Comparison of ENCODE assay signal across 10 cellular contexts in the genomic region with DNA sequence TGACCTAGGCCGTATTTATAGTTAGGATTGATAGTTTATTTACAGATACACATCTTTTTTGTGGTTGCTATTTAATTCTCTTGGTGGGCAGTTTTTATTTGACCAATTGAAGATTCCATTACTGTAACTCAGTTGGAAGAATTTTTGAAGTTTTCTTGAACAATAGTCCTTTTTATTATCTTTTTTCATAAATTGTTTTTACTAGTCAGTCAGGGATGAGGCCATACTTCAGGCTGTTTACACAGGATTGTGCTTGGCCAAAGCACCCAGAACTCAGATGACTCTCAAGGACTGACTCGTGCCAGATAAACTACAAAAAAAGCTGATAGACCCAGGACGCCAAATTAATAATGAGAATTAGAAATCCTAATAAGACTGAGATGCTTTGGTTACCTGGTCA. TPM values are rescaled to one million over a fixed set of nuclear protein-coding genes. Genes with fewer than 3 reads are reported as not detected.
A peak's percentile ranks its signal among the peaks of the same experiment; 100 is the strongest.
DNase-seq lines count a peak whose midpoint lies in the region; ATAC-seq and TF ChIP-seq lines count a peak whose summit lies in the region.
"Had no signal": no experiment of that assay in that cellular context is flagged by ENCODE, and none has a peak within 500 bp of the region (broad histone marks: within the 10 kb centered on the region; RNA-seq: fewer than 3 reads in every experiment).

No MANE protein-coding gene starts in this region.

- no peak overlapping the region for H3K9ac ChIP-seq in DND-41 (ENCODE audit: low read depth, low read length)

- H3K27ac ChIP-seq in DND-41 (ENCODE audit: low read length), result no peak overlapping the region

- H3K4me1 Mint-ChIP-seq in T-cell (peaks cover 61 to 78% (median 77%) of the 10 kb centered on the region in 3 donors), glutamatergic neuron (ENCODE audit: low read depth, unreplicated experiment) (peaks cover 7% of the 10 kb centered on the region)

- DNase-seq in DND-41, result no peak
- DNase-seq in T-cell, result no peak
- DNase-seq in fibroblast of peridontal ligament (ENCODE audit: extremely low read depth), result peak; percentile 47
- DNase-seq in sciatic nerve (ENCODE audit: low spot score), result no peak
- no peak for DNase-seq in NCI-H2029 (lab: John Stamatoyannopoulos, UW)
- no peak for DNase-seq in NCI-H146 (lab: John Stamatoyannopoulos, UW)
- DNase-seq in glutamatergic neuron, result no peak
- DNase-seq: NCI-H1105 treated with DMSO at 0.1 percent for 48 hours had no signal

- peaks cover 0 to under 1% (median 0%) of the 10 kb centered on the region in 3 donors for H3K9me3 Mint-ChIP-seq in T-cell
- peaks cover under 1% of the 10 kb centered on the region for H3K9me3 Mint-ChIP-seq in glutamatergic neuron (ENCODE audit: unreplicated experiment)

- no peak overlapping the region for H2AFZ ChIP-seq in DND-41 (ENCODE audit: low read depth, low read length)

- H3K36me3 Mint-ChIP-seq in T-cell (peaks cover 52% of the 10 kb centered on the region), glutamatergic neuron (ENCODE audit: unreplicated experiment) (no peaks in the 10 kb centered on the region)

- no peak for ATAC-seq in DND-41 (ENCODE audit: insufficient read depth, low read depth)
- no peak for ATAC-seq in T-cell (replicated peaks in 1 of 4)
- ATAC-seq in sciatic nerve, result peak; percentile 89
- no peak for ATAC-seq in HG03039 (IDR thresholded peaks at IDR 0.05; ENCODE audit: unreplicated experiment)
- ATAC-seq: esophagus mucosa had no signal

- intact Hi-C loops in sciatic nerve (cut with DNase I), result no loop called here

- H3K27me3 Mint-ChIP-seq in T-cell (no peaks in the 10 kb centered on the region), glutamatergic neuron (ENCODE audit: unreplicated experiment) (no peaks in the 10 kb centered on the region)

- H3K4me2 ChIP-seq in DND-41 (ENCODE audit: insufficient read depth, low read length), result 0 out of 2 replicates have a peak overlapping the region, but pooled peaks have one; percentile 15

- no peaks in the 10 kb centered on the region for H3K9me3 ChIP-seq in DND-41 (ENCODE audit: insufficient read depth, low read length, severe bottlenecking)

- POLR2A ChIA-PET in T-cell (lab: Charles Lee), result interaction anchor here (0.5 to 5.1 kb wide), 2 partner anchors 15 to 367 kb away, joined by 6 to 36 read pairs; no protein-coding TSS in a partner anchor

- no peak overlapping the region for H3K4me3 ChIP-seq in DND-41 (ENCODE audit: low read depth in 1 of 2, low read length in 2 of 2)

- no peaks in the 10 kb centered on the region for H3K27me3 ChIP-seq in DND-41 (ENCODE audit: insufficient read depth, low read length, poor library complexity)

- peaks cover 38% of the 10 kb centered on the region for H3K36me3 ChIP-seq in DND-41 (ENCODE audit: insufficient read depth, low read length)

- H3K27ac Mint-ChIP-seq in T-cell (peak overlapping the region; percentile 82 to 86), glutamatergic neuron (ENCODE audit: unreplicated experiment) (no peak overlapping the region)

- CTCF ChIA-PET in T-cell (lab: Charles Lee), result interaction anchor here in 1 of 2 donors (1.3 to 2.2 kb wide), 2 partner anchors 13 to 40 kb away, joined by 3 to 8 read pairs; no protein-coding TSS in a partner anchor

- H3K79me2 ChIP-seq in DND-41 (ENCODE audit: insufficient read depth, low read length), result peaks cover 27% of the 10 kb centered on the region

- TF ChIP-seq CTCF in DND-41 (IDR thresholded peaks at IDR 0.05; ENCODE audit: borderline replicate concordance, extremely low read depth, low read length, poor library complexity, severe bottlenecking) (no peak), glutamatergic neuron (IDR thresholded peaks at IDR 0.05; ENCODE audit: partially characterized antibody, unreplicated experiment) (no peak)

- H3K4me3 Mint-ChIP-seq in T-cell (peak overlapping the region in 2 of 3 donors; percentile 45 to 66), glutamatergic neuron (ENCODE audit: unreplicated experiment) (no peak overlapping the region)

- H4K20me1 ChIP-seq in DND-41 (ENCODE audit: insufficient read depth, low read length), result 0 out of 2 replicates have a peak, but pooled peaks cover 2% of the 10 kb centered on the region

- peaks cover 26% of the 10 kb centered on the region for H3K4me1 ChIP-seq in DND-41 (ENCODE audit: insufficient read depth, low read length)

RNA-seq across cellular contexts. Expression of gene HERC3, which starts 7.0 kb away (rescaled TPM):
- total RNA-seq in T-cell (10 to 100 TPM; 68.4 to 91.5 (median 73.6) TPM), sciatic nerve (46.5 TPM), glutamatergic neuron (ENCODE audit: unreplicated experiment) (14.0 TPM)
